ENCODE assay signal across 8 cellular contexts in genomic region chr5:157994906-157995519, GRCh38.
DNase-seq lines count a peak whose midpoint lies in the region; ATAC-seq, FAIRE-seq and TF ChIP-seq lines count a peak whose summit lies in the region.

No MANE protein-coding gene starts in this region.

- peaks cover 23 to 47% of the 10 kb centered on the region in 2 donors for H3K27me3 Mint-ChIP-seq in CD8-positive, alpha-beta memory T cell
- H3K27me3 Mint-ChIP-seq in activated naive CD4-positive, alpha-beta T cell treated with anti-CD3 and anti-CD28 coated beads, Interleukin-2, amount 10 ng/mL, durations not matched to agents 7 days and 5 days, result peaks cover 61% of the 10 kb centered on the region

- intact Hi-C loops in pancreas (cut with DNase I), result no loop called here

- CTCF ChIA-PET in CD8-positive, alpha-beta memory T cell (lab: Charles Lee), result interaction anchor here (0.8 to 1.8 kb wide), 3 partner anchors 46 to 178 kb away, joined by 3 to 6 read pairs (median 4); no protein-coding TSS in a partner anchor
- CTCF ChIA-PET in activated naive CD4-positive, alpha-beta T cell treated with anti-CD3 and anti-CD28 coated beads, Interleukin-2, amount 10 ng/mL, durations not matched to agents 7 days and 5 days (lab: Charles Lee), result interaction anchor here (0.6 to 2.0 kb wide), 14 partner anchors 9 to 234 kb away, joined by 3 to 11 read pairs (median 4); no protein-coding TSS in a partner anchor

- H3K4me1 Mint-ChIP-seq in CD8-positive, alpha-beta memory T cell, result peaks cover 20 to 28% (median 28%) of the 10 kb centered on the region in 3 donors
- peaks cover 19% of the 10 kb centered on the region for H3K4me1 Mint-ChIP-seq in activated naive CD4-positive, alpha-beta T cell treated with anti-CD3 and anti-CD28 coated beads, Interleukin-2, amount 10 ng/mL, durations not matched to agents 7 days and 5 days

- H3K36me3 Mint-ChIP-seq in CD8-positive, alpha-beta memory T cell, result no peaks in the 10 kb centered on the region
- no peaks in the 10 kb centered on the region for H3K36me3 Mint-ChIP-seq in activated naive CD4-positive, alpha-beta T cell treated with anti-CD3 and anti-CD28 coated beads, Interleukin-2, amount 10 ng/mL, durations not matched to agents 7 days and 5 days

- ATAC-seq in GM19463 (IDR thresholded peaks at IDR 0.05; ENCODE audit: unreplicated experiment) (peak; percentile 78), RWPE2 (ENCODE audit: low read depth) (peak; percentile 86), pancreas (peak; percentile 85 to 99 (median 98))

- no peak overlapping the region for H3K4me3 ChIP-seq in CD8-positive, alpha-beta memory T cell (ENCODE audit: low read length)
- no peak overlapping the region for H3K4me3 ChIP-seq in RWPE2 (ENCODE audit: severe bottlenecking)
- H3K4me3 ChIP-seq in pancreas, result no peak overlapping the region

- H3K27ac ChIP-seq in CD8-positive, alpha-beta memory T cell (ENCODE audit: low read depth, low read length), result no peak overlapping the region
- no peak overlapping the region for H3K27ac ChIP-seq in RWPE2 (ENCODE audit: poor library complexity, severe bottlenecking)
- H3K27ac ChIP-seq in pancreas, result no peak overlapping the region

- POLR2A ChIA-PET in CD8-positive, alpha-beta memory T cell (lab: Charles Lee), result no interaction called here

- no peak for FAIRE-seq in pancreas (lab: Jason Lieb, UNC)

- peaks cover 15% of the 10 kb centered on the region for H3K27me3 ChIP-seq in CD8-positive, alpha-beta memory T cell (ENCODE audit: insufficient read depth, low read length, poor library complexity, severe bottlenecking)
- H3K27me3 ChIP-seq in RWPE2 (ENCODE audit: insufficient read depth, poor library complexity, severe bottlenecking) (no peaks in the 10 kb centered on the region), pancreas (no peaks in the 10 kb centered on the region)

- H3K36me3 ChIP-seq in CD8-positive, alpha-beta memory T cell (ENCODE audit: insufficient read depth, low read length), result no peaks in the 10 kb centered on the region
- H3K36me3 ChIP-seq in RWPE2 (ENCODE audit: low read depth) (no peaks in the 10 kb centered on the region), pancreas (no peaks in the 10 kb centered on the region)

- peak overlapping the region in 6 of 7 donors; percentile 45 to 90 (median 67) for H3K4me3 Mint-ChIP-seq in CD8-positive, alpha-beta memory T cell
- no peak overlapping the region for H3K4me3 Mint-ChIP-seq in activated naive CD4-positive, alpha-beta T cell treated with anti-CD3 and anti-CD28 coated beads, Interleukin-2, amount 10 ng/mL, durations not matched to agents 7 days and 5 days

- H3K9me3 ChIP-seq in CD8-positive, alpha-beta memory T cell (ENCODE audit: low read length), result no peaks in the 10 kb centered on the region
- H3K9me3 ChIP-seq in RWPE2 (ENCODE audit: severe bottlenecking), result no peaks in the 10 kb centered on the region
- no peaks in the 10 kb centered on the region for H3K9me3 ChIP-seq in pancreas

- 14 to 20% methylated on average over 8 of the region's 8 CpGs for WGBS in pancreas, 2 donors

- DNase-seq in CD8-positive, alpha-beta memory T cell, result peak in 3 of 5 donors; percentile 8 to 26 (median 19)
- DNase-seq in HuH-7 (ENCODE audit: low spot score), result peak; percentile 71
- DNase-seq in RWPE2 (ENCODE audit: low spot score), result no peak
- peak; percentile 64 for DNase-seq in activated naive CD4-positive, alpha-beta T cell treated with anti-CD3 and anti-CD28 coated beads, Interleukin-2, amount 10 ng/mL, durations not matched to agents 7 days and 5 days
- DNase-seq in glomerular endothelial cell (ENCODE audit: extremely low read depth, low read depth, low spot score), result peak; percentile 20
- peak; percentile 45 to 84 (median 66) for DNase-seq in pancreas
- DNase-seq in KG1 (lab: John Stamatoyannopoulos, UW), result no peak

- no peaks in the 10 kb centered on the region for H3K9me3 Mint-ChIP-seq in CD8-positive, alpha-beta memory T cell
- H3K9me3 Mint-ChIP-seq in activated naive CD4-positive, alpha-beta T cell treated with anti-CD3 and anti-CD28 coated beads, Interleukin-2, amount 10 ng/mL, durations not matched to agents 7 days and 5 days, result no peaks in the 10 kb centered on the region

- H3K27ac Mint-ChIP-seq in CD8-positive, alpha-beta memory T cell, result peak overlapping the region in 2 of 8 donors; percentile 7 to 71
- H3K27ac Mint-ChIP-seq in activated naive CD4-positive, alpha-beta T cell treated with anti-CD3 and anti-CD28 coated beads, Interleukin-2, amount 10 ng/mL, durations not matched to agents 7 days and 5 days, result no peak overlapping the region

- peaks cover 18% of the 10 kb centered on the region for H3K4me1 ChIP-seq in CD8-positive, alpha-beta memory T cell (ENCODE audit: insufficient read depth, low read length)
- H3K4me1 ChIP-seq in RWPE2 (ENCODE audit: insufficient read depth, poor library complexity, severe bottlenecking) (peaks cover 9% of the 10 kb centered on the region), pancreas (no peaks in the 10 kb centered on the region)

- TF ChIP-seq CTCF in RWPE2 (IDR thresholded peaks at IDR 0.05; ENCODE audit: poor library complexity, severe bottlenecking) (peak; percentile 89), pancreas (IDR thresholded peaks at IDR 0.05) (peak; percentile 22 to 63 (median 44))

Comparison
In these comparisons a context has a peak if more than half of its experiments do, and no peak if none do; other contexts are left out.
1. DNase-seq: peak in CD8-positive, alpha-beta memory T cell (3 of 5), HuH-7 (single experiment), activated naive CD4-positive, alpha-beta T cell treated with anti-CD3 and anti-CD28 coated beads, Interleukin-2, amount 10 ng/mL, durations not matched to agents 7 days and 5 days (single experiment), glomerular endothelial cell (single experiment) and pancreas (6 of 6); none in RWPE2 (single experiment) and KG1 (single experiment).
2. Peak in every context shown above with its lines, with median percentiles within 50 percentile points of each other: ATAC-seq.